Comparison of ENCODE assay signal across 26 cellular contexts in the genomic region with DNA sequence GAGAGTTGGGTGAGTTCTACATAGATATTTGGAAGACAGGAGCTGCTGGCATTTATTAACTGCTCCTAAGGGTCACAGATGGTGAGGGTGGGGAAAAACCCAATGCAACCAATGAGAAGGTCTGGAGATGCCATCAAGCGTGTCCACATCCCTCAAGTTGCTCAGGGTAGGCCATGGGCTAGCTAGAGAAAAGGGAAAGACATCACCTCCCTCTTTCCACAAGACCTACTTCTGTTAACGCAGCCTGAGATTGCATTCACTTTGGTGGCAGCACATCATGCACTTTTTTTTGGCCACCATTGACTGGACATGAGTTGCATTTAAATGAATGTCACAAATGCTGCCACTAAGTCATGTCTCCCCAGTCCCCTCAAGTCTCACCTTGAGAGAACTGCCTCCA.
"Had no signal": no experiment of that assay in that cellular context is flagged by ENCODE, and none has a peak within 500 bp of the region (broad histone marks: within the 10 kb centered on the region; RNA-seq: fewer than 3 reads in every experiment).

No MANE protein-coding gene starts in this region.

- H3K36me3 Mint-ChIP-seq: stimulated activated memory B cell treated with anti-CD40 and anti-IgM and Interleukin-4, amounts not matched to agents 10 μg/mL and 1 μg/mL and 100 μg/mL, for 72 hours had no signal

- H3K4me3 ChIP-seq: lower lobe of right lung, pancreas, prostate gland, sigmoid colon, spleen, stomach, testis, thyroid gland, transverse colon, upper lobe of left lung, vagina had no signal

- DNase-seq: kidney glomerular epithelial cell; left cardiac atrium; lower lobe of right lung; mammary epithelial cell; mesenchymal stem cell; naive thymus-derived CD8-positive, alpha-beta T cell; nucleus accumbens; pancreas; posterior cingulate gyrus; sigmoid colon; small intestine; spleen; stimulated activated CD4-positive, alpha-beta T cell treated with anti-CD3 and anti-CD28 coated beads, Interleukin-4, amount 100 ng/mL, for 24 hours; stimulated activated naive CD8-positive, alpha-beta T cell treated with anti-CD3 and anti-CD28 coated beads, Interleukin-15, Interleukin-2, amounts not matched to agents 100 U/mL and 50 U/mL, for 24 hours; stomach; testis; thyroid gland; transverse colon; upper lobe of left lung had no signal

- H3K27ac Mint-ChIP-seq: nephron; stimulated activated memory B cell treated with anti-CD40 and anti-IgM and Interleukin-4, amounts not matched to agents 10 μg/mL and 1 μg/mL and 100 μg/mL, for 72 hours had no signal

- H3K9me3 ChIP-seq: lower lobe of right lung, pancreas, prostate gland, testis, thyroid gland, transverse colon, upper lobe of left lung, vagina had no signal

- H3K4me1 ChIP-seq: lower lobe of right lung, prostate gland, sigmoid colon, spleen, testis, thyroid gland, upper lobe of left lung, vagina had no signal

- H3K4me1 Mint-ChIP-seq: nephron, neural crest cell had no signal

- ATAC-seq: left cardiac atrium; left lobe of liver; pancreas; stimulated activated memory B cell treated with anti-CD40 and anti-IgM and Interleukin-4, amounts not matched to agents 10 μg/mL and 1 μg/mL and 100 μg/mL, for 72 hours; stimulated activated naive CD8-positive, alpha-beta T cell treated with anti-CD3 and anti-CD28 coated beads, Interleukin-15, Interleukin-2, amounts not matched to agents 100 U/mL and 50 U/mL, for 24 hours had no signal

- H3K27ac ChIP-seq: lower lobe of right lung, pancreas, prostate gland, sigmoid colon, spleen, stomach, testis, thyroid gland, transverse colon, upper lobe of left lung, vagina had no signal

- H3K9me3 Mint-ChIP-seq: nephron; stimulated activated memory B cell treated with anti-CD40 and anti-IgM and Interleukin-4, amounts not matched to agents 10 μg/mL and 1 μg/mL and 100 μg/mL, for 72 hours had no signal

- H3K27me3 ChIP-seq: pancreas, sigmoid colon, spleen, stomach, testis, thyroid gland, transverse colon, upper lobe of left lung, vagina had no signal

- H3K36me3 ChIP-seq: lower lobe of right lung, pancreas, prostate gland, sigmoid colon, spleen, stomach, thyroid gland, transverse colon, upper lobe of left lung, vagina had no signal

- H3K4me3 Mint-ChIP-seq: naive thymus-derived CD8-positive, alpha-beta T cell; nephron; neural crest cell; stimulated activated memory B cell treated with anti-CD40 and anti-IgM and Interleukin-4, amounts not matched to agents 10 μg/mL and 1 μg/mL and 100 μg/mL, for 72 hours had no signal

- FAIRE-seq: keratinocyte, pancreas, small intestine had no signal
